In genomic region chr2:27881815-27882583, GRCh38 we compare ENCODE assay signal across 1 cellular context. TPM values are rescaled to one million over a fixed set of nuclear protein-coding genes. Genes with fewer than 3 reads are reported as not detected.
"Had no signal": no experiment of that assay in that cellular context is flagged by ENCODE, and none has a peak within 500 bp of the region (broad histone marks: within the 10 kb centered on the region; RNA-seq: fewer than 3 reads in every experiment).

No MANE protein-coding gene starts in this region.

RNA-seq across cellular contexts. Expression of gene RBKS, which starts 8.2 kb away (rescaled TPM):
- total RNA-seq: ascending aorta had no signal
